Comparison of ENCODE assay signal across 8 cellular contexts in the genomic region with DNA sequence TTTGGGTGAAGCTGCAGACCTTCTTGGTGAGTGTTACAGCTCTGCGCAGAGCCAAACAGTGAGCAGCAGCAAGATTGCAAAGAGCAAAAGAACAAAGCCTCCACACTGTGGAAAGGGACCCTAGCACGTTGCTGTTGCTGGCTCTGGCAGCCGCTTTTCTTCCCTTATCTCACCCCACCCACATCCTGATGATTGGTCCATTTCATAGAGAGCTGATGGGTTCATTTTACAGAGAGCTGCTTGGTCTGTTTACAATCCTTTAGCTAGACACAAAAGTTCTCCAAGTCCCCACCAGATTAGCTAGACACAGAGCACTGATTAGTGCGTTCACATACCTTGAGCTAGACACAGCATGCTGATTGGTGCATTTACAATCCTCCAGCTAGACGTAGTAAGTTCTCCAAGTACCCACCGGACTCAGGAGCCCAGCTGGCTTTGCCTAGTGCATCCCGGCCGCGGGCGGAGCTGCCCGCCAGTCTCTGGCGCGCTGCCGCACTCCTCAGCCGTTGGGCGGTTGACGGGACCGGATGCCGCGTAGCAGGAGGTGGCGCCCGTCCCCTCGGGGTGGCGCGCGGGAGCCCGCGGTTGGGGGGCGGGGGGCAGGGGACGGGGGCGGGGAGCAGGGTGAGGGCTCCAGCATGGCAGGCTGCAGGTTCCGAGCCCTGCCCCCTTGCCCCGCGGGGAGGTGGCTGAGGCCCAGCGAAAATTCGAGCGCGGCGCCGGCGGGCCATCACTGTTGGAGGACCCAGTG.
DNase-seq lines count a peak whose midpoint lies in the region; ATAC-seq and TF ChIP-seq lines count a peak whose summit lies in the region.
"Not testable (repeated sequence)": the region's sequence is repeated elsewhere in the genome, so short reads cannot be mapped to it uniquely, and the experiment has no call there.

No MANE protein-coding gene starts in this region.

- peak overlapping the region; percentile 89 for H3K27ac Mint-ChIP-seq in activated T-cell treated with anti-CD3 and anti-CD28 coated beads, Interleukin-2, amount 50 U/mL, for 24 hours

- TF ChIP-seq EP300 in sigmoid colon (IDR thresholded peaks at IDR 0.05); suprapubic skin (IDR thresholded peaks at IDR 0.05): not testable (repeated sequence)

- POLR2A ChIA-PET in RWPE1 (lab: Yijun Ruan, JAX; ENCODE audit: low non-redundant PET): not testable (repeated sequence)

- H3K36me3 ChIP-seq in ES-I3 (ENCODE audit: insufficient read depth, low read length); effector memory CD4-positive, alpha-beta T cell (ENCODE audit: control insufficient read depth, insufficient read depth, low read length); sigmoid colon; suprapubic skin: not testable (repeated sequence)

- 0% methylated on average over 29 of the region's 41 CpGs for WGBS in sigmoid colon, 2 donors
- WGBS in suprapubic skin: 0% methylated on average over 2 of the region's 41 CpGs

- H3K4me3 Mint-ChIP-seq in activated T-cell treated with anti-CD3 and anti-CD28 coated beads, Interleukin-2, amount 50 U/mL, for 24 hours: peak overlapping the region; percentile 84

- DNase-seq in RWPE1 (ENCODE audit: low spot score): not testable (repeated sequence)
- DNase-seq in activated T-cell treated with anti-CD3 and anti-CD28 coated beads, Interleukin-2, amount 50 U/mL, for 24 hours: peak; percentile 87
- peak; percentile 67 to 79 (median 72) for DNase-seq in effector memory CD4-positive, alpha-beta T cell
- DNase-seq in sigmoid colon (peak; percentile 75), suprapubic skin (ENCODE audit: low spot score in 2 of 2) (peak; percentile 72 to 78)

- H3K27me3 Mint-ChIP-seq in activated T-cell treated with anti-CD3 and anti-CD28 coated beads, Interleukin-2, amount 50 U/mL, for 24 hours: not testable (repeated sequence)

- H3K9ac ChIP-seq in ES-I3 (ENCODE audit: low read depth, low read length): peak overlapping the region; percentile 42; the same call in 1 of the 2 replicates

- H3K27me3 ChIP-seq in effector memory CD4-positive, alpha-beta T cell (replicated peaks; ENCODE audit: control insufficient read depth, insufficient read depth, low read length, poor library complexity, severe bottlenecking); layer of hippocampus (ENCODE audit: control insufficient read depth, insufficient read depth, low read length); sigmoid colon; suprapubic skin: not testable (repeated sequence)

- not testable (repeated sequence) for H3K4me1 ChIP-seq in ES-I3 (ENCODE audit: insufficient read depth, low read length); effector memory CD4-positive, alpha-beta T cell (ENCODE audit: control insufficient read depth, insufficient read depth, low read length, poor library complexity, severe bottlenecking); sigmoid colon; suprapubic skin

- not testable (repeated sequence) for H3K4me3 ChIP-seq in effector memory CD4-positive, alpha-beta T cell (ENCODE audit: insufficient read depth, low read depth, low read length, poor library complexity, severe bottlenecking)
- H3K4me3 ChIP-seq in sigmoid colon (peak overlapping the region; percentile 56 to 65 (median 60)), suprapubic skin (peak overlapping the region; percentile 59)

- H3K27ac ChIP-seq in RWPE1: peak overlapping the region; percentile 86
- not testable (repeated sequence) for H3K27ac ChIP-seq in effector memory CD4-positive, alpha-beta T cell (ENCODE audit: insufficient read depth, low read length, poor library complexity, severe bottlenecking)
- H3K27ac ChIP-seq in layer of hippocampus (ENCODE audit: low read depth, low read length): peak overlapping the region; percentile 38
- peak overlapping the region; percentile 88 to 90 (median 88) for H3K27ac ChIP-seq in sigmoid colon
- H3K27ac ChIP-seq in suprapubic skin: peak overlapping the region; percentile 92

- H3K9me3 Mint-ChIP-seq in activated T-cell treated with anti-CD3 and anti-CD28 coated beads, Interleukin-2, amount 50 U/mL, for 24 hours: not testable (repeated sequence)

- CTCF ChIA-PET in RWPE1 (lab: Yijun Ruan, JAX): not testable (repeated sequence)

- H3K36me3 Mint-ChIP-seq in activated T-cell treated with anti-CD3 and anti-CD28 coated beads, Interleukin-2, amount 50 U/mL, for 24 hours (ENCODE audit: low read depth): not testable (repeated sequence)

- TF ChIP-seq CTCF in RWPE1 (conservative IDR thresholded peaks at IDR 0.05; ENCODE audit: low read depth); sigmoid colon (IDR thresholded peaks at IDR 0.05); suprapubic skin (IDR thresholded peaks at IDR 0.05): not testable (repeated sequence)

- intact Hi-C loops in sigmoid colon (cut with DNase I): not testable (repeated sequence)

- peak; percentile 92 for ATAC-seq in HG02759 (IDR thresholded peaks at IDR 0.05; ENCODE audit: unreplicated experiment)

- TF ChIP-seq POLR2A in sigmoid colon (IDR thresholded peaks at IDR 0.05); suprapubic skin (IDR thresholded peaks at IDR 0.05): not testable (repeated sequence)

- H3K9me3 ChIP-seq in ES-I3 (ENCODE audit: control insufficient read depth, insufficient read depth, low read length); effector memory CD4-positive, alpha-beta T cell (ENCODE audit: control insufficient read depth, low read length); sigmoid colon; suprapubic skin: not testable (repeated sequence)

- peaks cover 14% of the 10 kb centered on the region for H3K4me1 Mint-ChIP-seq in activated T-cell treated with anti-CD3 and anti-CD28 coated beads, Interleukin-2, amount 50 U/mL, for 24 hours (ENCODE audit: low read depth)
